In genomic region chr12:26847431-26847830, GRCh38 we compare ENCODE assay signal across 2 cellular contexts.
TF ChIP-seq lines count a peak whose summit lies in the region.

No MANE protein-coding gene starts in this region.

TF ChIP-seq in IMR-90, 13 proteins besides CTCF, POLR2A, EP300 and RAD21:
- TF ChIP-seq SMC3 (IDR thresholded peaks at IDR 0.05; ENCODE audit: low read depth, low read length): no peak
- no peak for TF ChIP-seq FOS (IDR thresholded peaks at IDR 0.05; ENCODE audit: low read depth, low read length)
- no peak for TF ChIP-seq RFX5 (IDR thresholded peaks at IDR 0.05; ENCODE audit: low read depth, low read length)
- TF ChIP-seq MAZ (IDR thresholded peaks at IDR 0.05; ENCODE audit: borderline replicate concordance, low read depth, low read length): no peak
- no peak for TF ChIP-seq CEBPB (IDR thresholded peaks at IDR 0.05; ENCODE audit: low read depth, low read length)
- TF ChIP-seq CHD1 (IDR thresholded peaks at IDR 0.05; ENCODE audit: low read depth, low read length): no peak
- no peak for TF ChIP-seq BHLHE40 (IDR thresholded peaks at IDR 0.05; ENCODE audit: low read depth, low read length)
- TF ChIP-seq ELK1 (IDR thresholded peaks at IDR 0.05; ENCODE audit: borderline replicate concordance, low read depth, low read length): no peak
- TF ChIP-seq USF2 (IDR thresholded peaks at IDR 0.05; ENCODE audit: low read depth, low read length): no peak
- TF ChIP-seq NFE2L2 (IDR thresholded peaks at IDR 0.05; ENCODE audit: low read depth, low read length): no peak
- TF ChIP-seq MXI1 (IDR thresholded peaks at IDR 0.05; ENCODE audit: borderline replicate concordance, low read depth, low read length): no peak
- TF ChIP-seq RCOR1 (IDR thresholded peaks at IDR 0.05; ENCODE audit: insufficient replicate concordance, low read length): no peak
- TF ChIP-seq MAFK (IDR thresholded peaks at IDR 0.05; ENCODE audit: low read depth, low read length): no peak

TF ChIP-seq in WTC11, 78 proteins besides CTCF, POLR2A, EP300 and RAD21:
- TF ChIP-seq MXD4 (CRISPR knock-in tag; IDR thresholded peaks at IDR 0.05; ENCODE audit: borderline replicate concordance) (no peak), ZNF416 (CRISPR knock-in tag; IDR thresholded peaks at IDR 0.05) (no peak), PRDM15 (CRISPR knock-in tag; IDR thresholded peaks at IDR 0.05) (no peak), GABPB1 (CRISPR knock-in tag; IDR thresholded peaks at IDR 0.05) (no peak), CBFB (CRISPR knock-in tag; IDR thresholded peaks at IDR 0.05; ENCODE audit: low read depth) (no peak), MYBL2 (CRISPR knock-in tag; IDR thresholded peaks at IDR 0.05) (no peak), IRF2 (CRISPR knock-in tag; IDR thresholded peaks at IDR 0.05; ENCODE audit: borderline replicate concordance, low read depth) (no peak), ELF4 (CRISPR knock-in tag; IDR thresholded peaks at IDR 0.05; ENCODE audit: low read depth) (no peak), RELA (CRISPR knock-in tag; IDR thresholded peaks at IDR 0.05; ENCODE audit: borderline replicate concordance) (no peak), ZNF121 (CRISPR knock-in tag; IDR thresholded peaks at IDR 0.05) (no peak), ATF6 (CRISPR knock-in tag; IDR thresholded peaks at IDR 0.05) (no peak), HMGA2 (CRISPR knock-in tag; IDR thresholded peaks at IDR 0.05) (no peak), JAZF1 (CRISPR knock-in tag; IDR thresholded peaks at IDR 0.05) (no peak), FOXP1 (CRISPR knock-in tag; IDR thresholded peaks at IDR 0.05; ENCODE audit: borderline replicate concordance) (no peak)
